ENCODE assay signal across 16 cellular contexts in genomic region chr5:1546556-1546955, GRCh38. TPM values are rescaled to one million over a fixed set of nuclear protein-coding genes. Genes with fewer than 3 reads are reported as not detected.
A peak's percentile ranks its signal among the peaks of the same experiment; 100 is the strongest.
DNase-seq lines count a peak whose midpoint lies in the region; ATAC-seq and TF ChIP-seq lines count a peak whose summit lies in the region.
"Had no signal": no experiment of that assay in that cellular context is flagged by ENCODE, and none has a peak within 500 bp of the region (broad histone marks: within the 10 kb centered on the region; RNA-seq: fewer than 3 reads in every experiment).

No MANE protein-coding gene starts in this region.

- TF ChIP-seq EP300 in sigmoid colon (IDR thresholded peaks at IDR 0.05): no peak

- H3K4me3 ChIP-seq in sigmoid colon: no peak overlapping the region
- no peak overlapping the region for H3K4me3 ChIP-seq in MG63
- H3K4me3 ChIP-seq: body of pancreas, thoracic aorta had no signal

- intact Hi-C loops in sigmoid colon (cut with DNase I): no loop called here

- TF ChIP-seq CTCF in GM20000 (IDR thresholded peaks at IDR 0.05; ENCODE audit: extremely low read depth, missing control alignments) (no peak), sigmoid colon (IDR thresholded peaks at IDR 0.05) (no peak)

- no peak overlapping the region for H3K27ac ChIP-seq in sigmoid colon
- H3K27ac ChIP-seq: body of pancreas, thoracic aorta had no signal

- DNase-seq in GM20000 (ENCODE audit: low spot score) (peak; percentile 7), RKO (ENCODE audit: low spot score) (peak; percentile 21), left lobe of liver (ENCODE audit: low spot score) (peak; percentile 35), sigmoid colon (peak; percentile 62), MG63 (no peak), NCI-H187 treated with DMSO at 0.1 percent for 48 hours (lab: John Stamatoyannopoulos, UW) (no peak)
- DNase-seq: activated CD4-positive, alpha-beta T cell treated with anti-CD3 and anti-CD28 coated beads for 36 hours; activated naive CD8-positive, alpha-beta T cell treated with anti-CD3 and anti-CD28 coated beads, Interleukin-2, amount 50 U/mL, for 24 hours; CD8-positive, alpha-beta memory T cell; midbrain; NCI-H2081; nephron progenitor cell; stimulated activated CD4-positive, alpha-beta T cell treated with anti-CD3 and anti-CD28 coated beads, Interleukin-1b, Interleukin-23, amount 100 ng/mL, for 48 hours had no signal

- peaks cover 0 to 14% (median 3%) of the 10 kb centered on the region in 4 donors for H3K4me1 ChIP-seq in sigmoid colon
- H3K4me1 ChIP-seq: body of pancreas had no signal

- WGBS in sigmoid colon, 2 donors: 88 to 90% methylated on average over 18 of the region's 18 CpGs

- ATAC-seq in left lobe of liver (no peak), HG03469 (IDR thresholded peaks at IDR 0.05; ENCODE audit: unreplicated experiment) (no peak)
- ATAC-seq: activated naive CD8-positive, alpha-beta T cell treated with anti-CD3 and anti-CD28 coated beads, Interleukin-2, amount 50 U/mL, for 24 hours; body of pancreas had no signal

- H3K36me3 ChIP-seq in sigmoid colon (no peaks in the 10 kb centered on the region), MG63 (no peaks in the 10 kb centered on the region)
- H3K36me3 ChIP-seq: thoracic aorta had no signal

- H3K27me3 ChIP-seq in sigmoid colon: peaks cover 0 to 20% (median 0%) of the 10 kb centered on the region in 3 donors
- no peaks in the 10 kb centered on the region for H3K27me3 ChIP-seq in MG63
- H3K27me3 ChIP-seq: body of pancreas had no signal

- H3K9me3 ChIP-seq in sigmoid colon: no peaks in the 10 kb centered on the region
- no peaks in the 10 kb centered on the region for H3K9me3 ChIP-seq in MG63
- H3K9me3 ChIP-seq: body of pancreas, thoracic aorta had no signal

- TF ChIP-seq POLR2A in sigmoid colon (IDR thresholded peaks at IDR 0.05): no peak

RNA-seq across cellular contexts. Expression of gene LPCAT1, which starts 22.8 kb away (rescaled TPM):
- total RNA-seq in left lobe of liver: 8.9 TPM
- total RNA-seq in sigmoid colon: 10 to 100 TPM; 20.6 to 24.3 (median 22.3) TPM
- 10 to 100 TPM in 1 of 3 donors, 1 to 10 TPM in 2; 4.2 to 35.1 (median 7.8) TPM for polyA plus RNA-seq in sigmoid colon
- total RNA-seq in MG63 (2014; rRNA removed; shearing (Covaris generic); ENCODE audit: low replicate concordance): 130 and 166 TPM in 2 replicates

Comparison
In these comparisons a context has a peak if more than half of its experiments do, and no peak if none do; other contexts are left out.
1. DNase-seq: peak in GM20000 (single experiment), RKO (single experiment), left lobe of liver (single experiment) and sigmoid colon (single experiment); none in MG63 (single experiment) and NCI-H187 treated with DMSO at 0.1 percent for 48 hours (single experiment).